ENCODE assay signal across 1 cellular context in the genomic region with DNA sequence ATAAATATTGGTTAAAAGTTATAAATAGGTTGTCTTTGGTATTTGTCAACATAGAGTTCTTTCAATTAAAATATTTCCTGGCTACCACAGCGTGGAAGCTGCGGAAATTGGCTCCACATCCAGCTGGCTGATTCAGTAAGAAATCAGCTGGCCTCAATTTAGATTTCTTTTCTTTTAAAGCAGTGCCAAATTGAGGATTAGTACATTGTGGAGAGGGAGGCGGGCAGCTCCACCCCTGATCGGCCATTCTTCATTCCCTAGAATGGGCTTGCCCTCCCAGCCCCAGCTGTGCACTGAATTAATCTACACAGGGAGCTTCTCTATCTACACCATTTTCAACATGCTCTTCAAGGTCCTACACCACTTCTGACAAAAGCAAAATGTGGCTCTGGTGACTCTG.
TF ChIP-seq lines count a peak whose summit lies in the region.

No MANE protein-coding gene starts in this region.

TF ChIP-seq in endothelial cell of umbilical vein, 7 proteins besides CTCF, POLR2A, EP300 and RAD21 (continued from another document):
- no peak for TF ChIP-seq MAX (IDR thresholded peaks at IDR 0.05; ENCODE audit: insufficient read depth, insufficient read length)
- TF ChIP-seq MYC (IDR thresholded peaks at IDR 0.05; ENCODE audit: low read depth, low read length) = no peak
